Comparison of ENCODE assay signal across 1 cellular context in the genomic region with DNA sequence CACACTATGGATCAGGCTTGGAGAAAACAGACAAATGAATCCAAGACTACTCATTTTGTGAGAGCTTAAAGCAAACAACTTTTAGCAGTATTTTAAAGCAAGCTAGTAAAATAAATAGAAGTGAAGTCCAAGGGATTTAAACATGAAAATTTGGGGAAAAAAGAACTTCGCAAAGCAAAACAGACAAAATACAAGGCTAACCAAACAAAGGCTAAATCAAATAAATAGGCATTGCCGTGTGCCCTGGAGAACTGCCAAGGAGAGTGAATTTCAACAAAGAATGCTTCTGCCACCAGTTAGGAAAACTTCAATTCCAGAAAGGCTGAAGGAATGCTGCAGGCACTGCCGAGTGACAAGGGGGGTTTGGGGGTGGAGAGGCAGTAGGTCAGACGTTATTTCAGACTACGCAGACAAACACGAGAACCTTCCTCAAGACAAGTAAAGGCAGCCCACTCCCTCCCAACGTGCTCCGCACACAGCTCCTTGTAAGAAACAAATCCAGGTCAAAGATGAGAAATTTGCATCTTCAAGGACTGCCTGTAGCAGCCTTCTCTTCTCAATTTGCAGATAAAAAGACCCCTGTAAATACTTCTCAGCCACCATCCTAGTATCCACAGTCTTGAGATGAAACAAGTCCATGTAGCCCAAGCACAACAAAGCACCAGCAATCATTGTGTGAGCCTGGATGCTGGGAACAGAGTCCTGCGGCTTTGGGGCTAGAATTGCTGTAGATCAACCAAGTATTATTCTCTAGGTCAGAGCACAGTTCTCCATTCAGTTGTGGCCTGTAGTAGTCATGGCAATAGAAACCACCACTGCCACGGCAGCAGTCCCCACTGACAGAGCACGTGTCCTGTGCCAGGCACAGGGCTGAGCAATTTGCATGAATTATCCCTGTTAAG.
TF ChIP-seq lines count a peak whose summit lies in the region.

No MANE protein-coding gene starts in this region.

TF ChIP-seq in H1, 55 proteins besides CTCF, POLR2A, EP300 and RAD21 (continued from another document):
- TF ChIP-seq E2F6 (IDR thresholded peaks at IDR 0.05) (peak; percentile 47; the same call in 1 of the 2 replicates), EGR1 (IDR thresholded peaks at IDR 0.05; ENCODE audit: borderline replicate concordance, low read depth, low read length) (peak; percentile 5; the same call in 1 of the 2 replicates), HDAC2 (IDR thresholded peaks at IDR 0.05; ENCODE audit: borderline replicate concordance in 1 of 2, low read depth in 2 of 2, low read length in 2 of 2) (peak in 1 of 2 experiments; percentile 65; a peak in 1 of 4 replicates)
